ENCODE assay signal across 8 cellular contexts in genomic region chr16:4802659-4803287, GRCh38. TPM values are rescaled to one million over a fixed set of nuclear protein-coding genes. Genes with fewer than 3 reads are reported as not detected.
DNase-seq lines count a peak whose midpoint lies in the region; TF ChIP-seq lines count a peak whose summit lies in the region.

No MANE protein-coding gene starts in this region.

- no peak overlapping the region for H2AK5ac ChIP-seq in H9 (ENCODE audit: insufficient read length, low read length)

- H3K4ac ChIP-seq in H9 (ENCODE audit: low read depth, low read length), result no peak overlapping the region

- H3K27me3 Mint-ChIP-seq in H9 (ENCODE audit: low read depth), result no peaks in the 10 kb centered on the region; the same call in 1 of the 2 replicates
- no peaks in the 10 kb centered on the region for H3K27me3 Mint-ChIP-seq in stimulated activated naive CD8-positive, alpha-beta T cell treated with anti-CD3 and anti-CD28 coated beads, Interleukin-15, Interleukin-2, amounts not matched to agents 100 ng/mL and 50 ng/mL, for 24 hours

- H3K4me1 ChIP-seq in H9 (ENCODE audit: insufficient read depth, low read length), result no peaks in the 10 kb centered on the region
- no peaks in the 10 kb centered on the region for H3K4me1 ChIP-seq in Loucy (ENCODE audit: insufficient read depth, low read length, poor library complexity, severe bottlenecking)

- H2BK5ac ChIP-seq in H9 (ENCODE audit: insufficient read length, low read length), result no peak overlapping the region

- no peaks in the 10 kb centered on the region for H3K9me2 ChIP-seq in Loucy (replicated peaks; ENCODE audit: low read depth, low read length)
- no peaks in the 10 kb centered on the region for H3K9me2 ChIP-seq in neural cell (ENCODE audit: insufficient read depth, low read length)

- peak overlapping the region; percentile 63 to 81 (median 76); a peak in 4 of 7 replicates for H3K27ac Mint-ChIP-seq in H9
- H3K27ac Mint-ChIP-seq in stimulated activated naive CD8-positive, alpha-beta T cell treated with anti-CD3 and anti-CD28 coated beads, Interleukin-15, Interleukin-2, amounts not matched to agents 100 ng/mL and 50 ng/mL, for 24 hours, result no peak overlapping the region

- H3K36me3 Mint-ChIP-seq in H9 (ENCODE audit: insufficient read depth in 1 of 3, low read depth in 3 of 3), result peaks cover 16 to 45% (median 38%) of the 10 kb centered on the region in 3 experiments; a peak in 6 of 7 replicates
- H3K36me3 Mint-ChIP-seq in stimulated activated naive CD8-positive, alpha-beta T cell treated with anti-CD3 and anti-CD28 coated beads, Interleukin-15, Interleukin-2, amounts not matched to agents 100 ng/mL and 50 ng/mL, for 24 hours (ENCODE audit: low read depth), result peaks cover 22% of the 10 kb centered on the region

- H3K4me3 Mint-ChIP-seq in H9, result peak overlapping the region; percentile 76 to 85
- peak overlapping the region; percentile 79 for H3K4me3 Mint-ChIP-seq in stimulated activated naive CD8-positive, alpha-beta T cell treated with anti-CD3 and anti-CD28 coated beads, Interleukin-15, Interleukin-2, amounts not matched to agents 100 ng/mL and 50 ng/mL, for 24 hours

- no peak overlapping the region for H4K5ac ChIP-seq in H9 (ENCODE audit: insufficient read length, low read depth, low read length)

- H3K9me3 ChIP-seq in H9 (ENCODE audit: control insufficient read depth, low read depth, low read length), result no peaks in the 10 kb centered on the region
- no peaks in the 10 kb centered on the region for H3K9me3 ChIP-seq in Loucy (ENCODE audit: insufficient read depth, low read depth, low read length)
- no peaks in the 10 kb centered on the region for H3K9me3 ChIP-seq in neural cell (ENCODE audit: low read length)

- no peak overlapping the region for H3K23ac ChIP-seq in H9 (ENCODE audit: insufficient read length, low read depth, low read length)

- no peak overlapping the region for H4K8ac ChIP-seq in H9 (replicated peaks; ENCODE audit: insufficient read length, low read depth, low read length)

- H3K56ac ChIP-seq in H9 (ENCODE audit: insufficient read length, low read depth, low read length), result no peak overlapping the region

- DNase-seq in EL (peak; percentile 93), H9 (peak; percentile 95), SHP77 (lab: John Stamatoyannopoulos, UW) (peak; percentile 83 to 92), activated gamma-delta T cell (lab: John Stamatoyannopoulos, UW) (peak; percentile 83), fibroblast of villous mesenchyme (ENCODE audit: low read depth) (peak; percentile 92)

- H2AFZ ChIP-seq in H9 (ENCODE audit: low read length), result no peak overlapping the region
- peak overlapping the region; percentile 82 for H2AFZ ChIP-seq in Loucy (ENCODE audit: low read length)
- H2AFZ ChIP-seq in neural cell (ENCODE audit: low read depth, low read length), result peak overlapping the region; percentile 83

- no peak overlapping the region for H2BK120ac ChIP-seq in H9 (ENCODE audit: low read depth, low read length, poor library complexity, severe bottlenecking)

- TF ChIP-seq CTCF in H9 (conservative IDR thresholded peaks at IDR 0.05) (no peak), Loucy (conservative IDR thresholded peaks at IDR 0.05; ENCODE audit: low read length) (no peak), fibroblast of villous mesenchyme (IDR thresholded peaks at IDR 0.05; ENCODE audit: insufficient read depth, low read depth, low read length) (peak; percentile 16), neural cell (IDR thresholded peaks at IDR 0.05; ENCODE audit: poor library complexity, severe bottlenecking) (peak; percentile 53)

- no peaks in the 10 kb centered on the region for H3K79me1 ChIP-seq in H9 (ENCODE audit: insufficient read depth, low read depth, low read length, poor library complexity, severe bottlenecking)

- H3T11ph ChIP-seq in H9 (ENCODE audit: low read length), result no peak overlapping the region

- TF ChIP-seq RAD21 in neural cell (conservative IDR thresholded peaks at IDR 0.05), result no peak

- H3K36me3 ChIP-seq in Loucy (ENCODE audit: insufficient read depth, low read length), result peaks cover 4% of the 10 kb centered on the region; the same call in 1 of the 2 replicates
- H3K36me3 ChIP-seq in neural cell (ENCODE audit: insufficient read depth, low read length), result no peaks in the 10 kb centered on the region

- H3K4me2 ChIP-seq in H9 (ENCODE audit: insufficient read depth, insufficient read length, low read length) (peak overlapping the region; percentile 83), Loucy (ENCODE audit: low read depth, low read length, poor library complexity, severe bottlenecking) (peak overlapping the region; percentile 83), neural cell (ENCODE audit: low read length) (peak overlapping the region; percentile 99)

- H3K27ac ChIP-seq in H9 (ENCODE audit: insufficient read length, low read depth, low read length), result no peak overlapping the region
- H3K27ac ChIP-seq in neural cell (ENCODE audit: low read length), result peak overlapping the region; percentile 86

- peak overlapping the region; percentile 66 for H3K9ac ChIP-seq in H9 (ENCODE audit: extremely low read depth, insufficient read length, low read length)
- H3K9ac ChIP-seq in Loucy (ENCODE audit: low read depth, low read length, poor library complexity, severe bottlenecking), result peak overlapping the region; percentile 50
- peak overlapping the region; percentile 83 for H3K9ac ChIP-seq in neural cell (ENCODE audit: low read length)

- peak overlapping the region; percentile 65 for H3K18ac ChIP-seq in H9 (ENCODE audit: insufficient read length, low read depth, low read length)

- no peak overlapping the region for H2BK12ac ChIP-seq in H9 (ENCODE audit: insufficient read length, low read depth, low read length)

- peak overlapping the region; percentile 85 for H3K14ac ChIP-seq in H9 (ENCODE audit: insufficient read depth, low read length)

- no peak overlapping the region for H4K91ac ChIP-seq in H9 (ENCODE audit: insufficient read length, low read depth, low read length)

- no peaks in the 10 kb centered on the region for H3K79me2 ChIP-seq in H9 (ENCODE audit: insufficient read depth, low read length)
- no peaks in the 10 kb centered on the region for H3K79me2 ChIP-seq in Loucy (ENCODE audit: insufficient read depth, low read length)
- no peaks in the 10 kb centered on the region for H3K79me2 ChIP-seq in neural cell (replicated peaks; ENCODE audit: insufficient read depth, low read length)

- no peaks in the 10 kb centered on the region for H3K27me3 ChIP-seq in H9 (ENCODE audit: insufficient read depth, low read length)
- H3K27me3 ChIP-seq in Loucy (ENCODE audit: insufficient read depth, low read length, poor library complexity, severe bottlenecking), result no peaks in the 10 kb centered on the region
- no peaks in the 10 kb centered on the region for H3K27me3 ChIP-seq in neural cell (ENCODE audit: insufficient read depth, low read depth, low read length)

- H2BK15ac ChIP-seq in H9 (ENCODE audit: low read depth, low read length), result no peak overlapping the region

- no CpG with 5 or more reads among the region's 59 CpGs for WGBS in H9 (ENCODE audit: extremely low coverage, insufficient read length, low lambda C conversion rate)

- H4K20me1 ChIP-seq in H9 (ENCODE audit: control insufficient read depth, insufficient read depth, insufficient read length), result no peaks in the 10 kb centered on the region
- no peaks in the 10 kb centered on the region for H4K20me1 ChIP-seq in Loucy (ENCODE audit: insufficient read depth, low read length, poor library complexity, severe bottlenecking)
- no peaks in the 10 kb centered on the region for H4K20me1 ChIP-seq in neural cell (ENCODE audit: insufficient read depth)

- peaks cover 7% of the 10 kb centered on the region for H3K23me2 ChIP-seq in H9 (ENCODE audit: insufficient read length, low read depth, low read length, poor library complexity, severe bottlenecking)

- no peak overlapping the region for H2BK20ac ChIP-seq in H9 (ENCODE audit: low read depth, low read length, poor library complexity, severe bottlenecking)

- H3F3A ChIP-seq in Loucy (ENCODE audit: low read depth) (no peaks in the 10 kb centered on the region), neural cell (ENCODE audit: insufficient read depth, low read length, poor library complexity, severe bottlenecking) (no peaks in the 10 kb centered on the region)

- H3K9me3 Mint-ChIP-seq in H9, result no peaks in the 10 kb centered on the region
- no peaks in the 10 kb centered on the region for H3K9me3 Mint-ChIP-seq in stimulated activated naive CD8-positive, alpha-beta T cell treated with anti-CD3 and anti-CD28 coated beads, Interleukin-15, Interleukin-2, amounts not matched to agents 100 ng/mL and 50 ng/mL, for 24 hours

- TF ChIP-seq EP300 in neural cell (conservative IDR thresholded peaks at IDR 0.05; ENCODE audit: poor library complexity, severe bottlenecking), result no peak

- H3K4me1 Mint-ChIP-seq in H9, result peaks cover 17 to 31% of the 10 kb centered on the region in 2 experiments
- peaks cover 16% of the 10 kb centered on the region for H3K4me1 Mint-ChIP-seq in stimulated activated naive CD8-positive, alpha-beta T cell treated with anti-CD3 and anti-CD28 coated beads, Interleukin-15, Interleukin-2, amounts not matched to agents 100 ng/mL and 50 ng/mL, for 24 hours (ENCODE audit: low read depth)

- H3K4me3 ChIP-seq in Loucy (ENCODE audit: low read length, poor library complexity, severe bottlenecking) (peak overlapping the region; percentile 75), fibroblast of villous mesenchyme (ENCODE audit: low read depth, low read length) (peak overlapping the region; percentile 77), neural cell (ENCODE audit: low read length) (peak overlapping the region; percentile 92)

RNA-seq across cellular contexts. Expression of gene ROGDI, which starts 0.3 kb away (rescaled TPM):
- 33.5 and 36.4 TPM in 2 replicates for total RNA-seq in H9 (2021)
- 20.7 and 24.5 TPM in 2 replicates for total RNA-seq in fibroblast of villous mesenchyme
- 203 and 241 TPM in 2 replicates for polyA plus RNA-seq in neural cell
- polyA minus RNA-seq in neural cell, result 69.3 and 95.4 TPM in 2 replicates

RNA-seq across cellular contexts. Expression of gene SMIM22, which starts 7.6 kb away (rescaled TPM):
- total RNA-seq in H9 (2021) (not detected in 2 replicates), fibroblast of villous mesenchyme (not detected in 2 replicates)
- not detected in 2 replicates for polyA plus RNA-seq in neural cell
- polyA minus RNA-seq in neural cell, result not detected in 2 replicates

RNA-seq across cellular contexts. Expression of gene SEPTIN12, which starts 14.6 kb away (rescaled TPM):
- total RNA-seq in H9 (2021) (0.48 TPM in 1 of 2 replicates, not detected in the other), fibroblast of villous mesenchyme (not detected in 2 replicates)
- 1.8 and 4.7 TPM in 2 replicates for polyA plus RNA-seq in neural cell
- not detected in 2 replicates for polyA minus RNA-seq in neural cell

RNA-seq across cellular contexts. Expression of gene ZNF500, which starts 35.8 kb away (rescaled TPM):
- total RNA-seq in H9 (2021) (15.9 and 18.3 TPM in 2 replicates), fibroblast of villous mesenchyme (12.5 and 12.6 TPM in 2 replicates)
- 16.0 and 29.0 TPM in 2 replicates for polyA plus RNA-seq in neural cell
- polyA minus RNA-seq in neural cell, result 24.1 and 25.0 TPM in 2 replicates

RNA-seq across cellular contexts. Expression of gene GLYR1, which starts 44.3 kb away (rescaled TPM):
- total RNA-seq in H9 (2021) (114 TPM in 2 replicates), fibroblast of villous mesenchyme (45.7 and 60.9 TPM in 2 replicates)
- polyA plus RNA-seq in neural cell, result 78.6 and 87.6 TPM in 2 replicates
- 86.9 and 87.7 TPM in 2 replicates for polyA minus RNA-seq in neural cell

Comparison
In these comparisons a context has a peak if more than half of its experiments do, and no peak if none do; other contexts are left out.
1. CTCF ChIP-seq: peak in fibroblast of villous mesenchyme (single experiment) and neural cell (single experiment); none in H9 (single experiment) and Loucy (single experiment).
2. Peak in every context shown above with its lines, with median percentiles within 50 percentile points of each other: DNase-seq, H3K4me2 ChIP-seq, H3K9ac ChIP-seq and H3K4me3 ChIP-seq.